ENCODE assay signal across 14 cellular contexts in genomic region chr4:56302102-56302501, GRCh38.
"Had no signal": no experiment of that assay in that cellular context is flagged by ENCODE, and none has a peak within 500 bp of the region (broad histone marks: within the 10 kb centered on the region; RNA-seq: fewer than 3 reads in every experiment).

No MANE protein-coding gene starts in this region.

- H3K27ac ChIP-seq: ascending aorta, body of pancreas, SJCRH30 had no signal

- H3K4me3 Mint-ChIP-seq: activated CD8-positive, alpha-beta T cell treated with anti-CD3 and anti-CD28 coated beads, Interleukin-2, amount 10 ng/mL, durations not matched to agents 7 days and 5 days; activated naive CD8-positive, alpha-beta T cell treated with anti-CD3 and anti-CD28 coated beads, Interleukin-2, amount 10 ng/mL, durations not matched to agents 7 days and 5 days had no signal

- H3K9me3 ChIP-seq: ascending aorta, body of pancreas, SJCRH30, SK-N-SH had no signal

- H3K4me3 ChIP-seq: ascending aorta, body of pancreas, SJCRH30 had no signal

- H3K9ac ChIP-seq: SK-N-SH had no signal

- DNase-seq: activated gamma-delta T cell had no signal

- H3K27ac Mint-ChIP-seq: activated CD4-positive, alpha-beta T cell treated with anti-CD3 and anti-CD28 coated beads, Interleukin-2, amount 10 ng/mL, durations not matched to agents 7 days and 5 days; activated CD8-positive, alpha-beta T cell treated with anti-CD3 and anti-CD28 coated beads, Interleukin-2, amount 10 ng/mL, durations not matched to agents 7 days and 5 days; activated naive CD4-positive, alpha-beta T cell treated with anti-CD3 and anti-CD28 coated beads, Interleukin-2, amount 50 U/mL, for 24 hours; activated naive CD8-positive, alpha-beta T cell treated with anti-CD3 and anti-CD28 coated beads, Interleukin-2, amount 10 ng/mL, durations not matched to agents 7 days and 5 days; activated T-cell treated with anti-CD3 and anti-CD28 coated beads, Interleukin-2, amount 50 U/mL, for 24 hours; activated T-helper 2 cell treated with anti-CD3 and anti-CD28 coated beads, Interferon-gamma antibody, Interleukin-2, Interleukin-4, amounts not matched to agents 10 μg/mL and 5 μg/mL and 100 μg/mL, durations not matched to agents 14 hours and 24 hours and 36 hours; T-helper 1 cell treated with Interleukin-12 subunit alpha and Interleukin-12 subunit beta and Interleukin-4 antibody, amounts not matched to agents 30 μg/mL and 1 μg/mL, for 36 hours; T-helper 2 cell treated with Interferon-gamma antibody and Interleukin-4, amounts not matched to agents 5 μg/mL and 100 μg/mL, for 36 hours had no signal

- H3K4me2 ChIP-seq: SK-N-SH had no signal

- H3K36me3 Mint-ChIP-seq: activated naive CD4-positive, alpha-beta T cell treated with anti-CD3 and anti-CD28 coated beads, Interleukin-2, amount 50 U/mL, for 24 hours; activated naive CD8-positive, alpha-beta T cell treated with anti-CD3 and anti-CD28 coated beads, Interleukin-2, amount 10 ng/mL, durations not matched to agents 7 days and 5 days had no signal

- H3K36me3 ChIP-seq: ascending aorta, SJCRH30 had no signal

- H3K9me3 Mint-ChIP-seq: activated CD4-positive, alpha-beta T cell treated with anti-CD3 and anti-CD28 coated beads, Interleukin-2, amount 10 ng/mL, durations not matched to agents 7 days and 5 days; activated naive CD4-positive, alpha-beta T cell treated with anti-CD3 and anti-CD28 coated beads, Interleukin-2, amount 50 U/mL, for 24 hours; activated naive CD8-positive, alpha-beta T cell treated with anti-CD3 and anti-CD28 coated beads, Interleukin-2, amount 10 ng/mL, durations not matched to agents 7 days and 5 days; activated T-cell treated with anti-CD3 and anti-CD28 coated beads, Interleukin-2, amount 50 U/mL, for 24 hours; activated T-helper 2 cell treated with anti-CD3 and anti-CD28 coated beads, Interferon-gamma antibody, Interleukin-2, Interleukin-4, amounts not matched to agents 10 μg/mL and 5 μg/mL and 100 μg/mL, durations not matched to agents 14 hours and 24 hours and 36 hours; T-helper 1 cell treated with Interleukin-12 subunit alpha and Interleukin-12 subunit beta and Interleukin-4 antibody, amounts not matched to agents 30 μg/mL and 1 μg/mL, for 36 hours; T-helper 2 cell treated with Interferon-gamma antibody and Interleukin-4, amounts not matched to agents 5 μg/mL and 100 μg/mL, for 36 hours had no signal

- H3K27me3 Mint-ChIP-seq: activated CD4-positive, alpha-beta T cell treated with anti-CD3 and anti-CD28 coated beads for 36 hours had no signal

- H3K9me2 ChIP-seq: SK-N-SH had no signal

- H3K4me1 ChIP-seq: ascending aorta had no signal

- H3K27me3 ChIP-seq: ascending aorta, body of pancreas, SJCRH30 had no signal
